Comparison of ENCODE assay signal across 1 cellular context in the genomic region with DNA sequence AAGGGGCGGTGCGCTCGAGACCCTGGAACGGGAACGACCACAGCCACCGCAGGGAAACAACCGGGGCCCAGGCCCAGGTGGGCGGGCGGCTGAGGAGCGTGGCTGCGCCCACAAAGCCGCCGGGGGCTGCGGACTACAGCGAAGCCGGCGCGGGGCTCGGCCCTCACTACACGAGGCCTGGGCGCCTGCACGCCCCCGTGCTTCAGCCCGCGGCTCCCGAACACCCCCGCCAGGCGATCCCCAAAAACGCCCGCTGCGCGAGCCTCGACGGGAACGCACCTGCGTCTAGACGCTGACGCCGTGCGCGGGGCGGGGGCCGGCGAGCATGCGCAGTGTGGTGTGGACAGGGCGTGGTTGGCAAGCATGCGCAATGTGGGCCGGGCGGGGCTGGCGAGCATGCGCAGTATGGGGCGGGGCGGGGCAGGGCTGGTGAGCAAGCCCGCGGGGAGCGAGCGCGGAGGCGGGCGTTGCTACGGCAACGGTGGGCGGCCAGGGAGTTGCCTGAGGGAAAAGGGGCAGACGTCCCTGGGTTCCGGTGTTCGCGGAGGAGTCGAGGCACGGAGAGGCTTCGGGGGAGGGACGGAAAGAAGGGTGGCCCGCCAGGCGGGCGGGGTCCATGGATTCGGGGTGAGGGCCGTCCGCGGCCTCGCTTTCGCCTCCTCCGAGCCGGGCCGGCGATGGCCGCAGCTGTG.
TF ChIP-seq lines count a peak whose summit lies in the region.

Gene RNF32, plus strand, starts transcription at position 518 of the 692 bp plus-strand sequence. CDS start 3,104 bp downstream, outside the sequence.

TF ChIP-seq in K562, 482 proteins besides CTCF, POLR2A, EP300 and RAD21 (continued from another document and continues in another):
- no peak for TF ChIP-seq CHD7 (IDR thresholded peaks at IDR 0.05; ENCODE audit: low read depth, low read length)
- TF ChIP-seq MTA3 (IDR thresholded peaks at IDR 0.05; ENCODE audit: borderline replicate concordance), result peak; percentile 9
- TF ChIP-seq CREBBP (IDR thresholded peaks at IDR 0.05; ENCODE audit: low read depth, low read length), result no peak
- TF ChIP-seq ZNF830 (CRISPR knock-in tag; IDR thresholded peaks at IDR 0.05), result 0 out of 2 replicates have a peak, but pooled peaks have one; percentile 56
- no peak for TF ChIP-seq SRSF7 (optimal IDR thresholded peaks at IDR 0.05; ENCODE audit: low read depth, low read length)
- TF ChIP-seq PML (IDR thresholded peaks at IDR 0.05; ENCODE audit: low read length), result peak; percentile 67; the same call in 1 of the 2 replicates
- TF ChIP-seq CXXC5 (CRISPR knock-in tag; IDR thresholded peaks at IDR 0.05), result peak; percentile 99
- peak; percentile 86 for TF ChIP-seq MYC (IDR thresholded peaks at IDR 0.05; ENCODE audit: low read depth, low read length)
- no peak for TF ChIP-seq MYC (CRISPR knock-in tag; IDR thresholded peaks at IDR 0.05; ENCODE audit: borderline replicate concordance, low read depth)
- TF ChIP-seq YY1 (IDR thresholded peaks at IDR 0.05; ENCODE audit: borderline replicate concordance in 1 of 3, control insufficient read depth in 1 of 3, extremely low read depth in 1 of 3, insufficient read depth in 3 of 3, insufficient read length in 1 of 3, insufficient replicate concordance in 2 of 3, low read depth in 1 of 3, low read length in 2 of 3), result peak in 2 of 3 experiments; percentile 28 to 92
- peak; percentile 65 for TF ChIP-seq SP1 (CRISPR knock-in tag; IDR thresholded peaks at IDR 0.05)
- TF ChIP-seq, protein P1, sequence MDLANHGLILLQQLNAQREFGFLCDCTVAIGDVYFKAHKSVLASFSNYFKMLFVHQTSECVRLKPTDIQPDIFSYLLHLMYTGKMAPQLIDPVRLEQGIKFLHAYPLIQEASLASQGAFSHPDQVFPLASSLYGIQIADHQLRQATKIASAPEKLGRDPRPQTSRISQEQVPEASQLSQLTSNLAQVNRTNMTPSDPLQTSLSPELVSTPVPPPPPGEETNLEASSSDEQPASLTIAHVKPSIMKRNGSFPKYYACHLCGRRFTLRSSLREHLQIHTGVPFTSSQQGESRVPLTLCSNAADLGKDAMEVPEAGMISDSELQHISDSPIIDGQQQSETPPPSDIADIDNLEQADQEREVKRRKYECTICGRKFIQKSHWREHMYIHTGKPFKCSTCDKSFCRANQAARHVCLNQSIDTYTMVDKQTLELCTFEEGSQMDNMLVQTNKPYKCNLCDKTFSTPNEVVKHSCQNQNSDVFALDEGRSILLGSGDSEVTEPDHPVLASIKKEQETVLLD (IDR thresholded peaks at IDR 0.05), result peak; percentile 99
- no peak for TF ChIP-seq IFI16 (CRISPR knock-in tag; IDR thresholded peaks at IDR 0.05)
- no peak for TF ChIP-seq TCFL5 (CRISPR knock-in tag; conservative IDR thresholded peaks at IDR 0.05)
- TF ChIP-seq SMAD1 (IDR thresholded peaks at IDR 0.05; ENCODE audit: low read depth, low read length, partially characterized antibody), result peak; percentile 13
- TF ChIP-seq HIVEP1 (CRISPR knock-in tag; IDR thresholded peaks at IDR 0.05), result peak; percentile 42; the same call in 1 of the 2 replicates
- TF ChIP-seq KDM4B (IDR thresholded peaks at IDR 0.05; ENCODE audit: borderline replicate concordance in 2 of 2, low read depth in 1 of 2), result peak in 1 of 2 experiments; percentile 11; a peak in 2 of 4 replicates
- TF ChIP-seq CBFB (CRISPR knock-in tag; IDR thresholded peaks at IDR 0.05), result no peak
- TF ChIP-seq IRF1 (CRISPR knock-in tag; IDR thresholded peaks at IDR 0.05; ENCODE audit: borderline replicate concordance), result peak; percentile 81; the same call in 1 of the 2 replicates
- no peak for TF ChIP-seq ZNF384 (IDR thresholded peaks at IDR 0.05; ENCODE audit: low read depth, low read length)
- peak; percentile 26 for TF ChIP-seq CTBP1 (IDR thresholded peaks at IDR 0.05; ENCODE audit: borderline replicate concordance)
- peak; percentile 54; the same call in 1 of the 2 replicates for TF ChIP-seq KLF1 (tag; IDR thresholded peaks at IDR 0.05)
- TF ChIP-seq GABPA (tag; conservative IDR thresholded peaks at IDR 0.05; ENCODE audit: low read depth), result peak; percentile 81
- TF ChIP-seq ZNF12 (CRISPR knock-in tag; IDR thresholded peaks at IDR 0.05), result peak; percentile 68; the same call in 1 of the 2 replicates
- peak; percentile 25 for TF ChIP-seq CTCFL (IDR thresholded peaks at IDR 0.05; ENCODE audit: borderline replicate concordance, insufficient read depth, low read depth, low read length, poor library complexity, severe bottlenecking)
- TF ChIP-seq HMGXB4 (CRISPR knock-in tag; IDR thresholded peaks at IDR 0.05), result peak; percentile 88; the same call in 1 of the 2 replicates
- peak; percentile 59 for TF ChIP-seq NUFIP1 (IDR thresholded peaks at IDR 0.05; ENCODE audit: partially characterized antibody)
- TF ChIP-seq GTF2F1 (IDR thresholded peaks at IDR 0.05; ENCODE audit: low read depth, low read length), result 0 out of 2 replicates have a peak, but pooled peaks have one; percentile 37
- peak; percentile 79; the same call in 1 of the 2 replicates for TF ChIP-seq ELF4 (CRISPR knock-in tag; IDR thresholded peaks at IDR 0.05)
- no peak for TF ChIP-seq ZNF398 (CRISPR knock-in tag; IDR thresholded peaks at IDR 0.05)
